Comparison of ENCODE assay signal across 22 cellular contexts in genomic region chr22:49648053-49648452, GRCh38.
DNase-seq lines count a peak whose midpoint lies in the region; ATAC-seq, FAIRE-seq and TF ChIP-seq lines count a peak whose summit lies in the region.
"Had no signal": no experiment of that assay in that cellular context is flagged by ENCODE, and none has a peak within 500 bp of the region (broad histone marks: within the 10 kb centered on the region; RNA-seq: fewer than 3 reads in every experiment).

No MANE protein-coding gene starts in this region.

- H3K36me3 ChIP-seq in HCT116 (ENCODE audit: control insufficient read depth in 1 of 2, insufficient read depth in 2 of 2, low read length in 2 of 2): no peaks in the 10 kb centered on the region
- peaks cover 28% of the 10 kb centered on the region; the same call in 2 of the 3 replicates for H3K36me3 ChIP-seq in K562 (ENCODE audit: control insufficient read depth, insufficient read depth, low read length)

- in situ Hi-C loops in K562 (cut with MboI): no loop called here

- CTCF ChIA-PET in HCT116 (lab: Charles Lee) (no interaction called here), K562 (lab: Yijun Ruan, JAX; ENCODE audit: low intra/inter-chr PET ratio) (no interaction called here)

- no peak for DNase-seq in activated naive CD8-positive, alpha-beta T cell treated with anti-CD3 and anti-CD28 coated beads, Interleukin-2, amount 50 U/mL, for 24 hours
- DNase-seq in activated naive CD8-positive, alpha-beta T cell treated with anti-CD3 and anti-CD28 coated beads for 36 hours: no peak
- no peak for DNase-seq in HCT116 (ENCODE audit: low read depth, low spot score)
- no peak for DNase-seq in K562 (ENCODE audit: extremely low read depth in 1 of 4, low spot score in 3 of 4)
- no peak for DNase-seq in pons (ENCODE audit: low spot score)
- DNase-seq in inferior parietal cortex (ENCODE audit: extremely low spot score): no peak
- DNase-seq: CD4-positive, CD25-positive, alpha-beta regulatory T cell; CD8-positive, alpha-beta T cell; DMS153; DND-41; GM23248; H7; HCEC 1CT had no signal

- no peaks in the 10 kb centered on the region for H3K27me3 Mint-ChIP-seq in activated naive CD8-positive, alpha-beta T cell treated with anti-CD3 and anti-CD28 coated beads, Interleukin-2, amount 50 U/mL, for 24 hours
- H3K27me3 Mint-ChIP-seq in activated naive CD8-positive, alpha-beta T cell treated with anti-CD3 and anti-CD28 coated beads for 36 hours: no peaks in the 10 kb centered on the region
- H3K27me3 Mint-ChIP-seq: B cell; CD4-positive, CD25-positive, alpha-beta regulatory T cell had no signal

- no peak for FAIRE-seq in K562 (lab: Jason Lieb, UNC)
- FAIRE-seq: A204.1, G401.6, GM12892, H1 had no signal

- H3K4me3 ChIP-seq in HCT116 (replicated peaks in 1 of 2; ENCODE audit: low read depth in 1 of 2, low read length in 2 of 2): no peak overlapping the region
- H3K4me3 ChIP-seq in K562: no peak overlapping the region
- H3K4me3 ChIP-seq: BLaER1, GM23248 had no signal

- no peak overlapping the region for H3K4me3 Mint-ChIP-seq in activated naive CD8-positive, alpha-beta T cell treated with anti-CD3 and anti-CD28 coated beads, Interleukin-2, amount 50 U/mL, for 24 hours
- no peak overlapping the region for H3K4me3 Mint-ChIP-seq in activated naive CD8-positive, alpha-beta T cell treated with anti-CD3 and anti-CD28 coated beads for 36 hours
- H3K4me3 Mint-ChIP-seq: B cell; CD4-positive, CD25-positive, alpha-beta regulatory T cell; CD8-positive, alpha-beta T cell had no signal

- 90% methylated on average over 4 of the region's 16 CpGs for WGBS in K562 (ENCODE audit: insufficient coverage, low coverage, missing lambda C conversion rate)

- BruUV-seq in HCT116 (replicated peaks; lab: Mats Ljungman, UMichigan) (no TSS peak), K562 (replicated peaks; lab: Mats Ljungman, UMichigan) (no TSS peak)

- H3K4me1 Mint-ChIP-seq in activated naive CD8-positive, alpha-beta T cell treated with anti-CD3 and anti-CD28 coated beads, Interleukin-2, amount 50 U/mL, for 24 hours: peaks cover 5% of the 10 kb centered on the region
- H3K4me1 Mint-ChIP-seq in activated naive CD8-positive, alpha-beta T cell treated with anti-CD3 and anti-CD28 coated beads for 36 hours: peaks cover 18% of the 10 kb centered on the region

- intact Hi-C loops in HCT116 (cut with micrococcal nuclease): no loop called here
- intact Hi-C loops in K562 (cut with micrococcal nuclease): no loop called here

- H3K27ac ChIP-seq in HCT116 (ENCODE audit: low read depth, low read length) (no peak overlapping the region), K562 (ENCODE audit: extremely low read depth, low read depth, low read length) (no peak overlapping the region)
- H3K27ac ChIP-seq: 22Rv1, BLaER1, C4-2B, GM23248 had no signal

- H4K20me1 ChIP-seq in HCT116 (ENCODE audit: insufficient read depth) (no peaks in the 10 kb centered on the region), K562 (replicated peaks; ENCODE audit: control insufficient read depth, insufficient read depth, low read length) (peaks cover 49% of the 10 kb centered on the region)

- H3K79me2 ChIP-seq in HCT116 (ENCODE audit: insufficient read depth, low read length): peaks cover 95% of the 10 kb centered on the region
- peaks cover 89% of the 10 kb centered on the region for H3K79me2 ChIP-seq in K562 (ENCODE audit: control insufficient read depth, insufficient read depth, low read length)

- peak; percentile 41 for ATAC-seq in activated naive CD8-positive, alpha-beta T cell treated with anti-CD3 and anti-CD28 coated beads, Interleukin-2, amount 50 U/mL, for 24 hours
- ATAC-seq in HCT116: peak; percentile 10; the same call in 1 of the 2 replicates
- ATAC-seq in K562: peak; percentile 27; the same call in 2 of the 3 replicates
- ATAC-seq: CD8-positive, alpha-beta T cell had no signal

- 0 out of 4 replicates have a peak, but pooled peaks cover 0 to 3% of the 10 kb centered on the region in 2 experiments for H3K4me1 ChIP-seq in HCT116 (ENCODE audit: control insufficient read depth in 1 of 2, insufficient read depth in 2 of 2, low read length in 2 of 2)
- peaks cover 0 to 22% of the 10 kb centered on the region in 2 experiments; a peak in 2 of 5 replicates for H3K4me1 ChIP-seq in K562 (replicated peaks in 1 of 2; ENCODE audit: control insufficient read depth in 2 of 2, insufficient read depth in 2 of 2, low read length in 2 of 2)
- H3K4me1 ChIP-seq: Caco-2 had no signal

- TF ChIP-seq CTCF in HCT116 (IDR thresholded peaks at IDR 0.05 in 2 of 3, conservative IDR thresholded peaks at IDR 0.05 in 1 of 3; ENCODE audit: borderline replicate concordance in 1 of 3, insufficient read depth in 1 of 3, low read depth in 2 of 3, low read length in 2 of 3) (no peak), K562 (IDR thresholded peaks at IDR 0.05 in 2 of 3, conservative IDR thresholded peaks at IDR 0.05 in 1 of 3; ENCODE audit: insufficient read depth in 2 of 3, low read depth in 1 of 3, low read length in 3 of 3) (no peak)

- RAD21 ChIA-PET in HCT116 (lab: Charles Lee; ENCODE audit: low non-redundant PET in 1 of 2, low total read pairs in 2 of 2, uncharacterized antibody in 2 of 2, unreplicated experiment in 2 of 2): no interaction called here

- H3K9me3 ChIP-seq in HCT116 (ENCODE audit: control insufficient read depth in 1 of 2, insufficient read depth in 1 of 2, low read depth in 1 of 2, low read length in 2 of 2) (no peaks in the 10 kb centered on the region), K562 (replicated peaks; ENCODE audit: control insufficient read depth, insufficient read depth, low read depth, low read length) (no peaks in the 10 kb centered on the region)
- H3K9me3 ChIP-seq: Caco-2 had no signal

- H3K27me3 ChIP-seq in HCT116 (ENCODE audit: insufficient read depth, low read length) (no peaks in the 10 kb centered on the region), K562 (ENCODE audit: control insufficient read depth in 2 of 2, insufficient read depth in 2 of 2, low read length in 2 of 2) (no peaks in the 10 kb centered on the region)
- H3K27me3 ChIP-seq: BLaER1 had no signal

- H3K9me1 ChIP-seq in K562 (ENCODE audit: control insufficient read depth, insufficient read depth, low read length): no peaks in the 10 kb centered on the region

- no peak overlapping the region for H3K4me2 ChIP-seq in HCT116 (ENCODE audit: low read length)
- no peak overlapping the region for H3K4me2 ChIP-seq in K562 (ENCODE audit: insufficient read depth, low read length)
- H3K4me2 ChIP-seq: BLaER1 had no signal

- TF ChIP-seq POLR2A in HCT116 (IDR thresholded peaks at IDR 0.05; ENCODE audit: borderline replicate concordance, extremely low read depth, insufficient read depth, insufficient read length): no peak
- no peak for TF ChIP-seq POLR2A in K562 (conservative IDR thresholded peaks at IDR 0.05)

- TF ChIP-seq EP300 in K562 (IDR thresholded peaks at IDR 0.05; ENCODE audit: low read length): no peak

- POLR2A ChIA-PET in HCT116 (lab: Charles Lee) (no interaction called here), K562 (lab: Yijun Ruan, JAX) (interaction anchor here (1.3 to 1.5 kb wide), 2 partner anchors 9 to 24 kb away, joined by 3 to 6 read pairs; no protein-coding TSS in a partner anchor)

- no peaks in the 10 kb centered on the region for H3K9me3 Mint-ChIP-seq in activated naive CD8-positive, alpha-beta T cell treated with anti-CD3 and anti-CD28 coated beads, Interleukin-2, amount 50 U/mL, for 24 hours
- H3K9me3 Mint-ChIP-seq in activated naive CD8-positive, alpha-beta T cell treated with anti-CD3 and anti-CD28 coated beads for 36 hours: no peaks in the 10 kb centered on the region
- H3K9me3 Mint-ChIP-seq: CD4-positive, CD25-positive, alpha-beta regulatory T cell; CD8-positive, alpha-beta T cell had no signal

- TF ChIP-seq RAD21 in HCT116 (IDR thresholded peaks at IDR 0.05; ENCODE audit: low read depth) (no peak), K562 (CRISPR knock-in tag; conservative IDR thresholded peaks at IDR 0.05 in 1 of 2, IDR thresholded peaks at IDR 0.05 in 1 of 2) (no peak)

- H2AFZ ChIP-seq in HCT116 (ENCODE audit: low read depth, low read length, poor library complexity, severe bottlenecking) (no peak overlapping the region), K562 (ENCODE audit: low read depth, low read length) (no peak overlapping the region)
- H2AFZ ChIP-seq: GM23248 had no signal

- H3K9ac ChIP-seq in HCT116 (ENCODE audit: low read length): no peak overlapping the region
- peak overlapping the region in 1 of 2 experiments; percentile 5; a peak in 1 of 4 replicates for H3K9ac ChIP-seq in K562 (ENCODE audit: insufficient read depth in 1 of 2, low read depth in 2 of 2, low read length in 2 of 2)
- H3K9ac ChIP-seq: BLaER1, GM23248 had no signal

- H3K9me2 ChIP-seq in HCT116 (ENCODE audit: insufficient read depth): no peaks in the 10 kb centered on the region

- peaks cover 7% of the 10 kb centered on the region for H3K36me3 Mint-ChIP-seq in activated naive CD8-positive, alpha-beta T cell treated with anti-CD3 and anti-CD28 coated beads, Interleukin-2, amount 50 U/mL, for 24 hours (ENCODE audit: low read depth)
- peaks cover 33% of the 10 kb centered on the region for H3K36me3 Mint-ChIP-seq in activated naive CD8-positive, alpha-beta T cell treated with anti-CD3 and anti-CD28 coated beads for 36 hours

- H3K27ac Mint-ChIP-seq in activated naive CD8-positive, alpha-beta T cell treated with anti-CD3 and anti-CD28 coated beads, Interleukin-2, amount 50 U/mL, for 24 hours: no peak overlapping the region
- no peak overlapping the region for H3K27ac Mint-ChIP-seq in activated naive CD8-positive, alpha-beta T cell treated with anti-CD3 and anti-CD28 coated beads for 36 hours
- H3K27ac Mint-ChIP-seq: B cell; CD4-positive, CD25-positive, alpha-beta regulatory T cell; CD8-positive, alpha-beta T cell had no signal

TF ChIP-seq in HCT116, 20 proteins besides CTCF, POLR2A, EP300 and RAD21 (continues in another document):
- TF ChIP-seq EZH2phosphoT487 (IDR thresholded peaks at IDR 0.05; ENCODE audit: borderline replicate concordance) (no peak), ZFX (IDR thresholded peaks at IDR 0.05) (no peak), ATF3 (IDR thresholded peaks at IDR 0.05) (no peak), SP1 (IDR thresholded peaks at IDR 0.05; ENCODE audit: low read depth) (no peak), YY1 (IDR thresholded peaks at IDR 0.05; ENCODE audit: extremely low read depth, insufficient replicate concordance, low read depth, low read length) (no peak)

TF ChIP-seq in K562, 482 proteins besides CTCF, POLR2A, EP300 and RAD21 (continues in another document):
- TF ChIP-seq E2F5 (CRISPR knock-in tag; IDR thresholded peaks at IDR 0.05) (no peak), C11orf30 (IDR thresholded peaks at IDR 0.05; ENCODE audit: low read depth) (no peak), RBFOX2 (IDR thresholded peaks at IDR 0.05; ENCODE audit: low read depth, low read length) (peak; percentile 25; the same call in 1 of the 2 replicates), POLR2G (IDR thresholded peaks at IDR 0.05; ENCODE audit: low read depth, low read length) (0 out of 2 replicates have a peak, but pooled peaks have one; percentile 30)
